19 cellular contexts compared by ENCODE assay signal in genomic region chr4:1501754-1502500, GRCh38.
A peak's percentile ranks its signal among the peaks of the same experiment; 100 is the strongest.
DNase-seq lines count a peak whose midpoint lies in the region; ATAC-seq and TF ChIP-seq lines count a peak whose summit lies in the region.
"Had no signal": no experiment of that assay in that cellular context is flagged by ENCODE, and none has a peak within 500 bp of the region (broad histone marks: within the 10 kb centered on the region; RNA-seq: fewer than 3 reads in every experiment).

No MANE protein-coding gene starts in this region.

- peak; percentile 3 for DNase-seq in activated naive CD4-positive, alpha-beta T cell treated with anti-CD3 and anti-CD28 coated beads, Interleukin-2, amount 50 U/mL, for 16 hours
- DNase-seq in activated naive CD4-positive, alpha-beta T cell treated with Interleukin-2 at 50 U/mL for 16 hours: no peak
- DNase-seq in activated B cell treated with CpG ODN at 0.5 μM for 24 hours (peak; percentile 2), left lung (peak; percentile 22 to 47), upper lobe of right lung (peak; percentile 53), NCI-H128 (lab: John Stamatoyannopoulos, UW; ENCODE audit: unreplicated experiment) (no peak)
- no peak for DNase-seq in stimulated activated effector memory CD8-positive, alpha-beta T cell treated with anti-CD3 and anti-CD28 coated beads, Interleukin-12 subunit alpha, Interleukin-12 subunit beta, amount 100 ng/mL, for 72 hours (ENCODE audit: low spot score in 2 of 2)
- DNase-seq: activated CD4-positive, alpha-beta T cell treated with anti-CD3 and anti-CD28 coated beads, Interleukin-2, amount 10 ng/mL, durations not matched to agents 7 days and 5 days; DMS79 treated with DMSO at 0.1 percent for 48 hours; effector CD4-positive, alpha-beta T cell; erythroblast; NCI-H2171; NCI-H524; SK-N-SH had no signal

- H3K4me1 ChIP-seq in left lung: no peaks in the 10 kb centered on the region
- no peaks in the 10 kb centered on the region for H3K4me1 ChIP-seq in upper lobe of right lung
- H3K4me1 ChIP-seq: body of pancreas, Caco-2, psoas muscle had no signal

- POLR2A ChIA-PET in activated B cell treated with CpG ODN at 0.5 μM for 24 hours (lab: Charles Lee): no interaction called here

- H3K36me3 Mint-ChIP-seq in activated B cell treated with CpG ODN at 0.5 μM for 24 hours (ENCODE audit: low read depth): no peaks in the 10 kb centered on the region
- H3K36me3 Mint-ChIP-seq in stimulated activated effector memory CD8-positive, alpha-beta T cell treated with anti-CD3 and anti-CD28 coated beads, Interleukin-12 subunit alpha, Interleukin-12 subunit beta, amount 100 ng/mL, for 72 hours: no peaks in the 10 kb centered on the region

- ATAC-seq in activated B cell treated with CpG ODN at 0.5 μM for 24 hours (ENCODE audit: low read depth) (no peak), left lung (no peak), upper lobe of right lung (no peak)
- ATAC-seq in stimulated activated effector memory CD8-positive, alpha-beta T cell treated with anti-CD3 and anti-CD28 coated beads, Interleukin-12 subunit alpha, Interleukin-12 subunit beta, amount 100 ng/mL, for 72 hours: no peak
- ATAC-seq: body of pancreas had no signal

- H3K4me1 Mint-ChIP-seq in activated B cell treated with CpG ODN at 0.5 μM for 24 hours: no peaks in the 10 kb centered on the region
- no peaks in the 10 kb centered on the region for H3K4me1 Mint-ChIP-seq in stimulated activated effector memory CD8-positive, alpha-beta T cell treated with anti-CD3 and anti-CD28 coated beads, Interleukin-12 subunit alpha, Interleukin-12 subunit beta, amount 100 ng/mL, for 72 hours
- H3K4me1 Mint-ChIP-seq: activated CD4-positive, alpha-beta T cell treated with anti-CD3 and anti-CD28 coated beads, Interleukin-2, amount 10 ng/mL, durations not matched to agents 7 days and 5 days had no signal

- peaks cover 2% of the 10 kb centered on the region for H3K27me3 Mint-ChIP-seq in activated B cell treated with CpG ODN at 0.5 μM for 24 hours
- H3K27me3 Mint-ChIP-seq: activated CD4-positive, alpha-beta T cell treated with anti-CD3 and anti-CD28 coated beads, Interleukin-2, amount 10 ng/mL, durations not matched to agents 7 days and 5 days had no signal

- no peak overlapping the region for H3K27ac Mint-ChIP-seq in activated B cell treated with CpG ODN at 0.5 μM for 24 hours
- no peak overlapping the region for H3K27ac Mint-ChIP-seq in stimulated activated effector memory CD8-positive, alpha-beta T cell treated with anti-CD3 and anti-CD28 coated beads, Interleukin-12 subunit alpha, Interleukin-12 subunit beta, amount 100 ng/mL, for 72 hours
- H3K27ac Mint-ChIP-seq: activated CD4-positive, alpha-beta T cell treated with anti-CD3 and anti-CD28 coated beads, Interleukin-2, amount 10 ng/mL, durations not matched to agents 7 days and 5 days had no signal

- H3K27me3 ChIP-seq in left lung: peaks cover 0 to 47% of the 10 kb centered on the region in 2 donors
- no peaks in the 10 kb centered on the region for H3K27me3 ChIP-seq in upper lobe of right lung
- H3K27me3 ChIP-seq: BLaER1 treated with 17β-estradiol and CSF1 and Interleukin-3, amounts not matched to agents 10 nM and 100 nM; body of pancreas had no signal

- no peaks in the 10 kb centered on the region for H3K9me3 ChIP-seq in left lung
- no peaks in the 10 kb centered on the region for H3K9me3 ChIP-seq in upper lobe of right lung
- H3K9me3 ChIP-seq: BLaER1 treated with 17β-estradiol and CSF1 and Interleukin-3, amounts not matched to agents 10 nM and 100 nM; body of pancreas; Caco-2; psoas muscle; SK-N-SH had no signal

- CTCF ChIA-PET in activated B cell treated with CpG ODN at 0.5 μM for 24 hours (lab: Charles Lee): no interaction called here

- H3K27ac ChIP-seq in left lung (no peak overlapping the region), upper lobe of right lung (no peak overlapping the region)
- H3K27ac ChIP-seq: BLaER1 treated with 17β-estradiol and CSF1 and Interleukin-3, amounts not matched to agents 10 nM and 100 nM; body of pancreas; psoas muscle; RWPE1 had no signal

- TF ChIP-seq CTCF in activated B cell treated with CpG ODN at 0.5 μM for 24 hours (IDR thresholded peaks at IDR 0.05) (no peak), left lung (IDR thresholded peaks at IDR 0.05) (no peak), upper lobe of right lung (IDR thresholded peaks at IDR 0.05) (no peak)

- H3K36me3 ChIP-seq in left lung: no peaks in the 10 kb centered on the region
- H3K36me3 ChIP-seq in upper lobe of right lung: no peaks in the 10 kb centered on the region
- H3K36me3 ChIP-seq: BLaER1 treated with 17β-estradiol and CSF1 and Interleukin-3, amounts not matched to agents 10 nM and 100 nM had no signal

- no peak overlapping the region for H3K4me3 Mint-ChIP-seq in activated B cell treated with CpG ODN at 0.5 μM for 24 hours
- H3K4me3 Mint-ChIP-seq in stimulated activated effector memory CD8-positive, alpha-beta T cell treated with anti-CD3 and anti-CD28 coated beads, Interleukin-12 subunit alpha, Interleukin-12 subunit beta, amount 100 ng/mL, for 72 hours: no peak overlapping the region
- H3K4me3 Mint-ChIP-seq: activated CD4-positive, alpha-beta T cell treated with anti-CD3 and anti-CD28 coated beads, Interleukin-2, amount 10 ng/mL, durations not matched to agents 7 days and 5 days had no signal

- H3K9me3 Mint-ChIP-seq in activated B cell treated with CpG ODN at 0.5 μM for 24 hours: no peaks in the 10 kb centered on the region
- H3K9me3 Mint-ChIP-seq in stimulated activated effector memory CD8-positive, alpha-beta T cell treated with anti-CD3 and anti-CD28 coated beads, Interleukin-12 subunit alpha, Interleukin-12 subunit beta, amount 100 ng/mL, for 72 hours: no peaks in the 10 kb centered on the region
- H3K9me3 Mint-ChIP-seq: activated CD4-positive, alpha-beta T cell treated with anti-CD3 and anti-CD28 coated beads, Interleukin-2, amount 10 ng/mL, durations not matched to agents 7 days and 5 days had no signal

- intact Hi-C loops in activated B cell treated with CpG ODN at 0.5 μM for 24 hours (cut with micrococcal nuclease) (no loop called here), left lung (cut with DNase I) (no loop called here), upper lobe of right lung (cut with DNase I) (no loop called here)

- H3K4me3 ChIP-seq in left lung (no peak overlapping the region), upper lobe of right lung (no peak overlapping the region)
- H3K4me3 ChIP-seq: BLaER1 treated with 17β-estradiol and CSF1 and Interleukin-3, amounts not matched to agents 10 nM and 100 nM; body of pancreas; psoas muscle had no signal

Comparison
In these comparisons a context has a peak if more than half of its experiments do, and no peak if none do; other contexts are left out.
1. DNase-seq: peak in activated naive CD4-positive, alpha-beta T cell treated with anti-CD3 and anti-CD28 coated beads, Interleukin-2, amount 50 U/mL, for 16 hours (single experiment), activated B cell treated with CpG ODN at 0.5 μM for 24 hours (single experiment), left lung (2 of 2) and upper lobe of right lung (single experiment); none in activated naive CD4-positive, alpha-beta T cell treated with Interleukin-2 at 50 U/mL for 16 hours (single experiment), stimulated activated effector memory CD8-positive, alpha-beta T cell treated with anti-CD3 and anti-CD28 coated beads, Interleukin-12 subunit alpha, Interleukin-12 subunit beta, amount 100 ng/mL, for 72 hours (0 of 2) and NCI-H128 (single experiment).